ENCODE assay signal across 9 cellular contexts in genomic region chr17:74861554-74862107, GRCh38. TPM values are rescaled to one million over a fixed set of nuclear protein-coding genes. Genes with fewer than 3 reads are reported as not detected.
DNase-seq lines count a peak whose midpoint lies in the region; ATAC-seq and TF ChIP-seq lines count a peak whose summit lies in the region.
"Had no signal": no experiment of that assay in that cellular context is flagged by ENCODE, and none has a peak within 500 bp of the region (broad histone marks: within the 10 kb centered on the region; RNA-seq: fewer than 3 reads in every experiment).

No MANE protein-coding gene starts in this region.

- H2AFZ ChIP-seq in GM23338: no peak overlapping the region

- H3K79me2 ChIP-seq in GM23338 (replicated peaks; ENCODE audit: insufficient read depth): no peaks in the 10 kb centered on the region

- DNase-seq in GM23338 (ENCODE audit: low spot score) (peak; percentile 40), T-helper 17 cell (no peak), esophagus muscularis mucosa (ENCODE audit: extremely low spot score) (no peak), sigmoid colon (no peak)
- DNase-seq in activated naive CD4-positive, alpha-beta T cell treated with anti-CD3 and anti-CD28 coated beads, Interleukin-2, amount 50 U/mL, for 16 hours: no peak

- H3K4me1 ChIP-seq in GM23338 (ENCODE audit: insufficient read depth): peaks cover 4% of the 10 kb centered on the region; the same call in 1 of the 2 replicates
- H3K4me1 ChIP-seq in esophagus muscularis mucosa: peaks cover 26 to 45% (median 34%) of the 10 kb centered on the region in 4 donors
- H3K4me1 ChIP-seq in sigmoid colon: peaks cover 0 to 31% (median 28%) of the 10 kb centered on the region in 4 donors

- H3K27ac Mint-ChIP-seq in GM23338: no peak overlapping the region
- no peak overlapping the region for H3K27ac Mint-ChIP-seq in T-helper 17 cell

- TF ChIP-seq EP300 in esophagus muscularis mucosa (IDR thresholded peaks at IDR 0.05) (no peak), sigmoid colon (IDR thresholded peaks at IDR 0.05) (no peak)

- H3K9me3 ChIP-seq in T-helper 17 cell (ENCODE audit: control insufficient read depth, low read length, poor library complexity, severe bottlenecking) (no peaks in the 10 kb centered on the region), esophagus muscularis mucosa (no peaks in the 10 kb centered on the region), sigmoid colon (no peaks in the 10 kb centered on the region)
- H3K9me3 ChIP-seq: lower lobe of right lung had no signal

- ATAC-seq in GM23338 (peak; percentile 2; the same call in 2 of the 3 replicates), T-helper 17 cell (no peak), HG03378 (IDR thresholded peaks at IDR 0.05; ENCODE audit: unreplicated experiment) (no peak), GM18505 (IDR thresholded peaks at IDR 0.05; ENCODE audit: unreplicated experiment) (no peak)

- H3K4me1 Mint-ChIP-seq in GM23338 (peaks cover 12% of the 10 kb centered on the region), T-helper 17 cell (peaks cover 13% of the 10 kb centered on the region)

- peaks cover 8% of the 10 kb centered on the region; the same call in 1 of the 2 replicates for H3F3A ChIP-seq in GM23338 (replicated peaks; ENCODE audit: low read depth)

- no peak for TF ChIP-seq CTCF in GM23338 (conservative IDR thresholded peaks at IDR 0.05; ENCODE audit: low read depth in 2 of 2)
- TF ChIP-seq CTCF in esophagus muscularis mucosa (IDR thresholded peaks at IDR 0.05): no peak
- TF ChIP-seq CTCF in sigmoid colon (IDR thresholded peaks at IDR 0.05): no peak

- H3K9me3 Mint-ChIP-seq in GM23338: no peaks in the 10 kb centered on the region

- H3K4me3 Mint-ChIP-seq in GM23338 (peak overlapping the region; percentile 61), T-helper 17 cell (peak overlapping the region; percentile 39)

- H3K27me3 Mint-ChIP-seq in GM23338 (ENCODE audit: insufficient read depth, low read depth, poor library complexity): peaks cover 55% of the 10 kb centered on the region
- peaks cover 32% of the 10 kb centered on the region for H3K27me3 Mint-ChIP-seq in T-helper 17 cell

- no peak overlapping the region for H3K27ac ChIP-seq in GM23338 (ENCODE audit: low read depth)
- no peak overlapping the region for H3K27ac ChIP-seq in esophagus muscularis mucosa (replicated peaks in 1 of 4)
- no peak overlapping the region for H3K27ac ChIP-seq in sigmoid colon
- H3K27ac ChIP-seq: lower lobe of right lung had no signal

- H3K4me3 ChIP-seq in GM23338 (peak overlapping the region; percentile 60), esophagus muscularis mucosa (peak overlapping the region; percentile 38 to 52 (median 42)), sigmoid colon (peak overlapping the region in 3 of 4 donors; percentile 22 to 35 (median 30))

- intact Hi-C loops in esophagus muscularis mucosa (cut with DNase I): no loop called here
- intact Hi-C loops in sigmoid colon (cut with DNase I): loop anchor here (1.0 to 5.0 kb wide), 2 partner anchors 69 to 409 kb away; no protein-coding TSS in a partner anchor

- no CpG with 5 or more reads among the region's 57 CpGs for WGBS in esophagus muscularis mucosa
- WGBS in sigmoid colon, 2 donors: 1 to 3% methylated on average over 57 of the region's 57 CpGs

- H3K36me3 ChIP-seq in GM23338 (ENCODE audit: insufficient read depth) (no peaks in the 10 kb centered on the region), esophagus muscularis mucosa (no peaks in the 10 kb centered on the region), sigmoid colon (no peaks in the 10 kb centered on the region)
- H3K36me3 ChIP-seq: lower lobe of right lung had no signal

- H3K4me2 ChIP-seq in GM23338: peak overlapping the region; percentile 78

- H3K36me3 Mint-ChIP-seq in GM23338 (ENCODE audit: low read depth) (peaks cover 11% of the 10 kb centered on the region; the same call in 2 of the 3 replicates), T-helper 17 cell (ENCODE audit: low read depth) (no peaks in the 10 kb centered on the region)

- H4K20me1 ChIP-seq in GM23338 (replicated peaks; ENCODE audit: insufficient read depth): no peaks in the 10 kb centered on the region; the same call in 1 of the 2 replicates

- no peak for TF ChIP-seq POLR2A in esophagus muscularis mucosa (IDR thresholded peaks at IDR 0.05; ENCODE audit: low read depth)
- no peak for TF ChIP-seq POLR2A in sigmoid colon (IDR thresholded peaks at IDR 0.05)
- no peak for TF ChIP-seq POLR2A in GM18505 (IDR thresholded peaks at IDR 0.05; ENCODE audit: borderline replicate concordance, extremely low read depth, insufficient read depth, insufficient read length)

- H3K27me3 ChIP-seq in GM23338 (ENCODE audit: insufficient read depth) (peaks cover 57% of the 10 kb centered on the region), esophagus muscularis mucosa (peaks cover 0 to 71% (median 30%) of the 10 kb centered on the region in 4 donors), sigmoid colon (peaks cover 34 to 62% (median 48%) of the 10 kb centered on the region in 3 donors)

- H3K9me2 ChIP-seq in GM23338 (ENCODE audit: insufficient read depth): no peaks in the 10 kb centered on the region

TF ChIP-seq in GM23338, 12 proteins besides CTCF, POLR2A, EP300 and RAD21 (continues in another document):
- no peak for TF ChIP-seq EZH2phosphoT487 (IDR thresholded peaks at IDR 0.05; ENCODE audit: unreplicated experiment)

RNA-seq across cellular contexts. Expression of gene GRIN2C, which starts 1.9 kb away (rescaled TPM):
- 0.10 TPM in 1 of 2 replicates, not detected in the other for total RNA-seq in GM23338 (2014; rRNA removed; shearing (Covaris generic))
- polyA plus RNA-seq in GM23338 (2016; fragmentation: Nextera tagmentation; extraction: Ambion mirVana): 0.07 and 0.19 TPM in 2 replicates
- not detected for total RNA-seq in T-helper 17 cell
- total RNA-seq in esophagus muscularis mucosa: 1 to 10 TPM in 1 of 4 donors, under 1 TPM in 3; 0.17 to 2.5 (median 0.50) TPM
- under 1 TPM in 1 of 4 donors, not detected in 3; 0.49 TPM for total RNA-seq in sigmoid colon
- under 1 TPM in 1 of 3 donors, not detected in 2; 0.22 TPM for polyA plus RNA-seq in sigmoid colon
- total RNA-seq: Daoy had no signal

RNA-seq across cellular contexts. Expression of gene FDXR, which starts 11.2 kb away (rescaled TPM):
- total RNA-seq in GM23338 (2014; rRNA removed; shearing (Covaris generic)): 33.1 and 34.5 TPM in 2 replicates
- polyA plus RNA-seq in GM23338 (2016; fragmentation: Nextera tagmentation; extraction: Ambion mirVana): 19.9 and 21.7 TPM in 2 replicates
- 1 to 10 TPM; 4.5 to 8.7 TPM for total RNA-seq in T-helper 17 cell
- 10 to 100 TPM in 1 of 4 donors, 1 to 10 TPM in 3; 4.9 to 10.6 (median 7.0) TPM for total RNA-seq in esophagus muscularis mucosa
- total RNA-seq in sigmoid colon: 1 to 10 TPM; 3.0 to 8.6 (median 7.1) TPM
- polyA plus RNA-seq in sigmoid colon: 10 to 100 TPM; 10.8 to 26.9 (median 14.6) TPM

RNA-seq across cellular contexts. Expression of gene FADS6, which starts 31.8 kb away (rescaled TPM):
- total RNA-seq in GM23338 (2014; rRNA removed; shearing (Covaris generic)): 0.73 and 1.6 TPM in 2 replicates
- polyA plus RNA-seq in GM23338 (2016; fragmentation: Nextera tagmentation; extraction: Ambion mirVana): 0.35 and 0.42 TPM in 2 replicates
- not detected for total RNA-seq in T-helper 17 cell
- total RNA-seq in esophagus muscularis mucosa: under 1 TPM in 1 of 4 donors, not detected in 3; 0.33 TPM
- total RNA-seq in sigmoid colon: not detected
- polyA plus RNA-seq in sigmoid colon: 1 to 10 TPM in 2 of 3 donors, under 1 TPM in 1; 0.06 to 1.8 (median 1.6) TPM
- total RNA-seq: Daoy, lower lobe of right lung had no signal
